ENCODE assay signal across 24 cellular contexts in genomic region chr7:47543659-47544058, GRCh38. TPM values are rescaled to one million over a fixed set of nuclear protein-coding genes. Genes with fewer than 3 reads are reported as not detected.
A peak's percentile ranks its signal among the peaks of the same experiment; 100 is the strongest.
DNase-seq lines count a peak whose midpoint lies in the region; ATAC-seq, FAIRE-seq and TF ChIP-seq lines count a peak whose summit lies in the region.
"Had no signal": no experiment of that assay in that cellular context is flagged by ENCODE, and none has a peak within 500 bp of the region (broad histone marks: within the 10 kb centered on the region; RNA-seq: fewer than 3 reads in every experiment).

No MANE protein-coding gene starts in this region.

- H3K23ac ChIP-seq in IMR-90 (ENCODE audit: low read depth, low read length) = no peak overlapping the region

- H3K36me3 Mint-ChIP-seq in chondrocyte (ENCODE audit: low read depth) = peaks cover 22% of the 10 kb centered on the region
- H3K36me3 Mint-ChIP-seq in activated naive CD4-positive, alpha-beta T cell treated with anti-CD3 and anti-CD28 coated beads for 36 hours (ENCODE audit: low read depth) = no peaks in the 10 kb centered on the region
- H3K36me3 Mint-ChIP-seq: activated CD4-positive, alpha-beta memory T cell treated with anti-CD3 and anti-CD28 coated beads for 36 hours; brain had no signal

- intact Hi-C loops in IMR-90 (cut with micrococcal nuclease) = no loop called here
- intact Hi-C loops in activated naive CD4-positive, alpha-beta T cell treated with anti-CD3 and anti-CD28 coated beads for 36 hours (cut with micrococcal nuclease) = no loop called here

- H2AK9ac ChIP-seq in IMR-90 (replicated peaks; ENCODE audit: low read depth, low read length, poor library complexity) = no peak overlapping the region

- H2AFZ ChIP-seq in IMR-90 (replicated peaks; ENCODE audit: low read length, poor library complexity) = no peak overlapping the region

- peak overlapping the region; percentile 83 for H3K27ac Mint-ChIP-seq in chondrocyte (ENCODE audit: unreplicated experiment)
- H3K27ac Mint-ChIP-seq in activated naive CD4-positive, alpha-beta T cell treated with anti-CD3 and anti-CD28 coated beads for 36 hours = no peak overlapping the region
- H3K27ac Mint-ChIP-seq: activated CD4-positive, alpha-beta memory T cell treated with anti-CD3 and anti-CD28 coated beads for 36 hours; brain had no signal

- H3K4me3 ChIP-seq in IMR-90 (ENCODE audit: insufficient read depth, low read depth, low read length) = no peak overlapping the region
- H3K4me3 ChIP-seq: gastroesophageal sphincter, lung, SK-N-MC, upper lobe of right lung had no signal

- H3K27ac ChIP-seq in IMR-90 (ENCODE audit: insufficient read depth, low read length) = no peak overlapping the region
- H3K27ac ChIP-seq: gastroesophageal sphincter, SK-N-MC, upper lobe of right lung had no signal

- peaks cover 56 to 91% of the 10 kb centered on the region in 2 experiments for H3K79me1 ChIP-seq in IMR-90 (ENCODE audit: low read depth in 1 of 2, low read length in 2 of 2)

- dilution Hi-C loops in IMR-90 (cut with HindIII; ENCODE audit: low sequenced_read_pairs, unreplicated experiment) = no loop called here

- H4K8ac ChIP-seq in IMR-90 (ENCODE audit: low read depth in 2 of 2, low read length in 2 of 2) = no peak overlapping the region

- H3K9ac ChIP-seq in IMR-90 (ENCODE audit: low read depth, low read length) = no peak overlapping the region

- no peak for TF ChIP-seq RAD21 in IMR-90 (IDR thresholded peaks at IDR 0.05; ENCODE audit: low read length)

- CTCF ChIA-PET in IMR-90 (lab: Yijun Ruan, JAX) = no interaction called here
- CTCF ChIA-PET in activated naive CD4-positive, alpha-beta T cell treated with anti-CD3 and anti-CD28 coated beads for 36 hours (lab: Charles Lee) = no interaction called here

- no peak overlapping the region for H2BK20ac ChIP-seq in IMR-90 (ENCODE audit: low read depth, low read length)

- 0 out of 2 replicates have a peak overlapping the region, but pooled peaks have one; percentile 12 for H4K91ac ChIP-seq in IMR-90 (ENCODE audit: insufficient read depth, low read depth, low read length)

- peaks cover 8% of the 10 kb centered on the region; the same call in 1 of the 2 replicates for H3K36me3 ChIP-seq in IMR-90 (ENCODE audit: control insufficient read depth, insufficient read depth, low read length)
- H3K36me3 ChIP-seq: gastroesophageal sphincter, upper lobe of right lung had no signal

- H3K4me3 Mint-ChIP-seq in chondrocyte (ENCODE audit: unreplicated experiment) = no peak overlapping the region
- no peak overlapping the region for H3K4me3 Mint-ChIP-seq in activated naive CD4-positive, alpha-beta T cell treated with anti-CD3 and anti-CD28 coated beads for 36 hours
- H3K4me3 Mint-ChIP-seq: activated CD4-positive, alpha-beta memory T cell treated with anti-CD3 and anti-CD28 coated beads for 36 hours; brain had no signal

- BruUV-seq in IMR-90 (replicated peaks; lab: Mats Ljungman, UMichigan) = no TSS peak

- peaks cover 72% of the 10 kb centered on the region for H3K4me1 Mint-ChIP-seq in chondrocyte (ENCODE audit: low read depth)
- no peaks in the 10 kb centered on the region for H3K4me1 Mint-ChIP-seq in activated naive CD4-positive, alpha-beta T cell treated with anti-CD3 and anti-CD28 coated beads for 36 hours (ENCODE audit: low read depth)

- no peak overlapping the region for H3K4me2 ChIP-seq in IMR-90 (ENCODE audit: low read depth, low read length)

- H3K27me3 ChIP-seq in IMR-90 (ENCODE audit: control insufficient read depth, insufficient read depth, low read length) = no peaks in the 10 kb centered on the region
- H3K27me3 ChIP-seq: gastroesophageal sphincter, upper lobe of right lung had no signal

- DNase-seq in IMR-90 (no peak), chondrocyte (ENCODE audit: low spot score) (no peak), retina (peak; percentile 44), urothelium cell line (ENCODE audit: low spot score) (no peak), NCI-H774 (lab: John Stamatoyannopoulos, UW) (no peak)
- no peak for DNase-seq in activated naive CD4-positive, alpha-beta T cell treated with anti-CD3 and anti-CD28 coated beads for 36 hours
- DNase-seq: activated CD4-positive, alpha-beta memory T cell treated with anti-CD3 and anti-CD28 coated beads for 36 hours; activated effector memory CD4-positive, alpha-beta T cell treated with Interleukin-2 at 50 U/mL for 16 hours; islet precursor cell; NCI-H1092 treated with DMSO at 0.1 percent for 48 hours; NCI-H2029 treated with DMSO at 0.1 percent for 48 hours; NCI-H446 treated with DMSO at 0.1 percent for 48 hours; occipital lobe; RPMI8226; stimulated activated CD4-positive, alpha-beta T cell treated with anti-CD3 and anti-CD28 coated beads, Interleukin-12 subunit alpha, Interleukin-12 subunit beta, amount 100 ng/mL, for 4 hours; stimulated activated CD4-positive, alpha-beta T cell treated with anti-CD3 and anti-CD28 coated beads, Interleukin-4, amount 100 ng/mL, for 4 hours; T-helper 2 cell; upper lobe of right lung had no signal

- no peak overlapping the region for H2BK120ac ChIP-seq in IMR-90 (ENCODE audit: low read depth, low read length)

- TF ChIP-seq POLR2A in IMR-90 (IDR thresholded peaks at IDR 0.05; ENCODE audit: low read depth, low read length) = no peak

- no peak overlapping the region for H3K18ac ChIP-seq in IMR-90 (ENCODE audit: low read depth, low read length)

- H3K27me3 Mint-ChIP-seq in chondrocyte (ENCODE audit: low read depth) = no peaks in the 10 kb centered on the region
- peaks cover 2% of the 10 kb centered on the region for H3K27me3 Mint-ChIP-seq in activated naive CD4-positive, alpha-beta T cell treated with anti-CD3 and anti-CD28 coated beads for 36 hours (ENCODE audit: low read depth)
- H3K27me3 Mint-ChIP-seq: activated CD4-positive, alpha-beta memory T cell treated with anti-CD3 and anti-CD28 coated beads for 36 hours had no signal

- no peak overlapping the region for H2BK5ac ChIP-seq in IMR-90 (ENCODE audit: low read depth, low read length, poor library complexity, severe bottlenecking)

- FAIRE-seq in urothelium cell line (lab: Jason Lieb, UNC) = no peak
- FAIRE-seq: colon had no signal

- no peaks in the 10 kb centered on the region for H3K9me3 ChIP-seq in IMR-90 (ENCODE audit: control insufficient read depth, insufficient read depth, low read length)
- H3K9me3 ChIP-seq: gastroesophageal sphincter, upper lobe of right lung had no signal

- no peak overlapping the region for H3K14ac ChIP-seq in IMR-90 (replicated peaks; ENCODE audit: low read depth, low read length)

- in situ Hi-C loops in IMR-90 (cut with MboI; ENCODE audit: low sequenced_read_pairs) = no loop called here

- H3K4me1 ChIP-seq in IMR-90 (ENCODE audit: control insufficient read depth, insufficient read depth, low read length) = peaks cover 23% of the 10 kb centered on the region

- no peak overlapping the region for H4K5ac ChIP-seq in IMR-90 (ENCODE audit: low read depth, low read length)

- H3K9me3 Mint-ChIP-seq in chondrocyte (ENCODE audit: low read depth) = no peaks in the 10 kb centered on the region
- H3K9me3 Mint-ChIP-seq in activated naive CD4-positive, alpha-beta T cell treated with anti-CD3 and anti-CD28 coated beads for 36 hours = no peaks in the 10 kb centered on the region
- H3K9me3 Mint-ChIP-seq: activated CD4-positive, alpha-beta memory T cell treated with anti-CD3 and anti-CD28 coated beads for 36 hours had no signal

- H4K20me1 ChIP-seq in IMR-90 (ENCODE audit: insufficient read depth, low read length) = peaks cover 84% of the 10 kb centered on the region

- 50% methylated on average over 3 of the region's 7 CpGs; no CpG with 5 or more reads in 1 of the 2 experiments for WGBS in IMR-90 (ENCODE audit: extremely low coverage in 2 of 2, insufficient read length in 1 of 2), 2 experiments

- no peak overlapping the region for H2BK15ac ChIP-seq in IMR-90 (ENCODE audit: low read depth, low read length)

- H2AK5ac ChIP-seq in IMR-90 (ENCODE audit: low read depth, low read length) = peak overlapping the region; percentile 44; the same call in 1 of the 2 replicates

- peaks cover 64% of the 10 kb centered on the region for H3K9me1 ChIP-seq in IMR-90 (ENCODE audit: insufficient read depth, low read length)

- H3K56ac ChIP-seq in IMR-90 (ENCODE audit: extremely low read depth, insufficient read depth, low read length) = no peak overlapping the region

- no peak overlapping the region for H3K4ac ChIP-seq in IMR-90 (ENCODE audit: low read depth, low read length)

- ATAC-seq in GM18868 (IDR thresholded peaks at IDR 0.05; ENCODE audit: unreplicated experiment) (peak; percentile 68), IMR-90 (ENCODE audit: low read depth) (peak; percentile 13; the same call in 1 of the 2 replicates)
- ATAC-seq: gastroesophageal sphincter, upper lobe of right lung had no signal

- TF ChIP-seq CTCF in IMR-90 (conservative IDR thresholded peaks at IDR 0.05; ENCODE audit: low read depth, low read length) = no peak
- no peak for TF ChIP-seq CTCF in chondrocyte (IDR thresholded peaks at IDR 0.05)

- POLR2A ChIA-PET in IMR-90 (lab: Charles Lee; ENCODE audit: unreplicated experiment) = no interaction called here

TF ChIP-seq in IMR-90, 13 proteins besides CTCF, POLR2A, EP300 and RAD21 (continues in another document):
- TF ChIP-seq RFX5 (IDR thresholded peaks at IDR 0.05; ENCODE audit: low read depth, low read length) (no peak), RCOR1 (IDR thresholded peaks at IDR 0.05; ENCODE audit: insufficient replicate concordance, low read length) (no peak), CHD1 (IDR thresholded peaks at IDR 0.05; ENCODE audit: low read depth, low read length) (no peak), CEBPB (IDR thresholded peaks at IDR 0.05; ENCODE audit: low read depth, low read length) (no peak), SMC3 (IDR thresholded peaks at IDR 0.05; ENCODE audit: low read depth, low read length) (no peak), MAFK (IDR thresholded peaks at IDR 0.05; ENCODE audit: low read depth, low read length) (no peak), MXI1 (IDR thresholded peaks at IDR 0.05; ENCODE audit: borderline replicate concordance, low read depth, low read length) (no peak), BHLHE40 (IDR thresholded peaks at IDR 0.05; ENCODE audit: low read depth, low read length) (no peak), NFE2L2 (IDR thresholded peaks at IDR 0.05; ENCODE audit: low read depth, low read length) (no peak), FOS (IDR thresholded peaks at IDR 0.05; ENCODE audit: low read depth, low read length) (no peak)

RNA-seq across cellular contexts. Expression of gene TNS3, which starts 38.3 kb away (rescaled TPM):
- total RNA-seq in IMR-90 (2012; rRNA removed) (58.9 and 64.3 TPM in 2 replicates), chondrocyte (320 to 433 TPM (median 426 TPM) in 3 replicates)
- polyA plus RNA-seq in IMR-90 (2012; rRNA removed) = 75.6 and 79.2 TPM in 2 replicates
- 45.5 and 62.9 TPM in 2 replicates for polyA plus RNA-seq in IMR-90 (2012; cell fraction: cytosol; rRNA removed)
- polyA plus RNA-seq in IMR-90 (2012; cell fraction: nucleus; rRNA removed; ENCODE audit: low replicate concordance) = 103 and 160 TPM in 2 replicates
- total RNA-seq in activated naive CD4-positive, alpha-beta T cell treated with anti-CD3 and anti-CD28 coated beads for 36 hours = under 1 TPM; 0.12 to 0.19 TPM

Comparison
In these comparisons a context has a peak if more than half of its experiments do, and no peak if none do; other contexts are left out.
1. RNA of gene TNS3, which starts 38.3 kb away (total RNA-seq): 320 to 433 TPM in chondrocyte and 58.9 to 64.3 TPM in IMR-90; 0.12 to 0.19 TPM in activated naive CD4-positive, alpha-beta T cell treated with anti-CD3 and anti-CD28 coated beads for 36 hours; every median in the first group is over 10 times any median in the second.